Comparison of ENCODE assay signal across 8 cellular contexts in the genomic region with DNA sequence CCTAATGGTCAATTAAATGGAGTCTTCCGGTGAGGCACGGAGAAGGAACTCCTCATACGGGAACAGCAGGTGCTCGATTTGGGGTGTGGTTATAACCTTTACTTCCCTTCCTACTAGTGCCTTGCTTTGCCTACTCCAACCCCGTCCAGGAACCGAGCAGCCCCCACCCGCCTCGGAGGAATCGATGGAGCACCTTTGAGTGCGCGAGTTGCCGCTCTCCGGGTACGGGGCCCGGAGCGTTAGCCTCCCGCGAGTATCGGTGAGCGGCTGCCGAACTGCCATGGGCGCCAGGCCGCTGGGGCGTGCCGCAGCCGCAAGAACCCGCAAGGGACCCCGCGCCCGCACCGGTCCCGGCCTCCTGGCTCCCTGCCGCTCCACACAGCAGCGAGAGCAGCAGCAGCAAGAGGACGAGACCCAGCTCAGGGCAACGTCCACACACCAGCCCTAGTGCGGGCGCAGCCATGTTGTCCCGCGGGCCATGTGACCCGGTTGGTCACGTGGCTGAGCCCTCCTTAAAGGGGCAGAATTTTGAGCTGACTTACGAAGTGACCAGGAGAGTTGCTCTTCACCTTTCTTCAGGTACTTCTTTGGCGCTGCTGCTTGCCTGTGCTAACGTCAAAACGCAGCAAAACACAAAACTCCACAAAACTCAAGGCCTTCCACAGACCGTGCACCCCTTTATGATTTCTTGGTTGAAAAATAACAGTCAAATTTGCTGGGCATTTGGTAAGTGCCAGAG. TPM values are rescaled to one million over a fixed set of nuclear protein-coding genes. Genes with fewer than 3 reads are reported as not detected.
DNase-seq lines count a peak whose midpoint lies in the region; ATAC-seq lines count a peak whose summit lies in the region.

SUMF1 (minus strand) TSS at position 487 of the 739 bp plus-strand sequence; CDS start at position 463, 24 bp downstream.

- no peaks in the 10 kb centered on the region for H3K9me3 Mint-ChIP-seq in CD4-positive, CD25-positive, alpha-beta regulatory T cell

- no peaks in the 10 kb centered on the region for H3K36me3 Mint-ChIP-seq in CD4-positive, CD25-positive, alpha-beta regulatory T cell

- ATAC-seq in CD4-positive, CD25-positive, alpha-beta regulatory T cell (ENCODE audit: low read depth in 2 of 2): peak; percentile 93 to 96
- ATAC-seq in GM19324 (IDR thresholded peaks at IDR 0.05; ENCODE audit: low FRiP score, unreplicated experiment): peak; percentile 100
- peak; percentile 100 for ATAC-seq in HG03460 (IDR thresholded peaks at IDR 0.05; ENCODE audit: unreplicated experiment)

- in situ Hi-C loops in endometrial microvascular endothelial cells (cut with HindIII; ENCODE audit: inconsistent ontology term, low pct_unique_long_range_greater_than_20kb, low sequenced_read_pairs): no loop called here

- H3K36me3 ChIP-seq in CD4-positive, CD25-positive, alpha-beta regulatory T cell (ENCODE audit: control insufficient read depth, insufficient read depth, low read length): no peaks in the 10 kb centered on the region
- no peaks in the 10 kb centered on the region for H3K36me3 ChIP-seq in mesodermal cell (ENCODE audit: control insufficient read depth, insufficient read depth, low read length)

- peak within 1 kb of the TSS; percentile 80 for H3K27ac ChIP-seq in CD4-positive, CD25-positive, alpha-beta regulatory T cell (ENCODE audit: insufficient read depth, low read length, poor library complexity, severe bottlenecking)
- H3K27ac ChIP-seq in mesodermal cell (ENCODE audit: low read depth, low read length, severe bottlenecking): peak within 1 kb of the TSS; percentile 71

- no peaks in the 10 kb centered on the region for H3K27me3 ChIP-seq in CD4-positive, CD25-positive, alpha-beta regulatory T cell (ENCODE audit: control insufficient read depth, insufficient read depth, low read length)

- WGBS in mesodermal cell (ENCODE audit: insufficient coverage in 2 of 2), 2 experiments: 0 to 2% methylated on average over 35 to 36 of the region's 47 CpGs

- peaks cover 11 to 19% (median 18%) of the 10 kb centered on the region in 4 donors for H3K4me1 Mint-ChIP-seq in CD4-positive, CD25-positive, alpha-beta regulatory T cell

- peak; percentile 68 to 86 (median 72) for DNase-seq in CD4-positive, CD25-positive, alpha-beta regulatory T cell
- DNase-seq in NOMO-1 (lab: John Stamatoyannopoulos, UW; ENCODE audit: unreplicated experiment in 2 of 2): peak; percentile 53 to 71
- DNase-seq in activated CD8-positive, alpha-beta memory T cell treated with anti-CD3 and anti-CD28 coated beads, Interleukin-2, amount 50 U/mL, for 4 hours: peak; percentile 73
- DNase-seq in stimulated activated CD8-positive, alpha-beta memory T cell treated with anti-CD3 and anti-CD28 coated beads, Interleukin-15, amount 100 ng/mL, for 1 hour (ENCODE audit: low read depth): peak; percentile 45

- peak within 1 kb of the TSS; percentile 94 for H3K4me3 ChIP-seq in CD4-positive, CD25-positive, alpha-beta regulatory T cell (ENCODE audit: low read depth, low read length)
- peak within 1 kb of the TSS; percentile 80 for H3K4me3 ChIP-seq in mesodermal cell (ENCODE audit: extremely low read depth, insufficient read depth, low read length, poor library complexity, severe bottlenecking)

- peak within 1 kb of the TSS; percentile 94 to 96 (median 96) for H3K27ac Mint-ChIP-seq in CD4-positive, CD25-positive, alpha-beta regulatory T cell

- peak within 1 kb of the TSS; percentile 80 to 96 (median 92) for H3K4me3 Mint-ChIP-seq in CD4-positive, CD25-positive, alpha-beta regulatory T cell

- peaks cover 10% of the 10 kb centered on the region for H3K4me1 ChIP-seq in CD4-positive, CD25-positive, alpha-beta regulatory T cell (ENCODE audit: control insufficient read depth, insufficient read depth, low read length, poor library complexity, severe bottlenecking)
- H3K4me1 ChIP-seq in mesodermal cell (ENCODE audit: control insufficient read depth, insufficient read depth, low read length, poor library complexity, severe bottlenecking): no peaks in the 10 kb centered on the region

- H3K9me3 ChIP-seq in CD4-positive, CD25-positive, alpha-beta regulatory T cell (ENCODE audit: control insufficient read depth in 2 of 2, low read length in 2 of 2): no peaks in the 10 kb centered on the region
- H3K9me3 ChIP-seq in mesodermal cell (ENCODE audit: control insufficient read depth, low read length): no peaks in the 10 kb centered on the region

- peaks cover 13% of the 10 kb centered on the region for H3K27me3 Mint-ChIP-seq in CD4-positive, CD25-positive, alpha-beta regulatory T cell

RNA-seq across cellular contexts. Expression of gene SUMF1, which starts in this region (rescaled TPM):
- 10.5 TPM for total RNA-seq in CD4-positive, CD25-positive, alpha-beta regulatory T cell
- 10 to 100 TPM; 21.2 to 28.0 (median 23.3) TPM for polyA plus RNA-seq in CD4-positive, CD25-positive, alpha-beta regulatory T cell
- total RNA-seq in endometrial microvascular endothelial cells (ENCODE audit: inconsistent ontology term): 56.0 TPM
- polyA plus RNA-seq in mesodermal cell (2013, experiment 1 of 2): 12.9 TPM
- 11.5 TPM for polyA plus RNA-seq in mesodermal cell (2013, experiment 2 of 2)

Comparison
In these comparisons a context has a peak if more than half of its experiments do, and no peak if none do; other contexts are left out.
1. Peak in every context shown above with its lines: DNase-seq, ATAC-seq, H3K4me3 ChIP-seq and H3K27ac ChIP-seq.